ENCODE assay signal across 8 cellular contexts in the genomic region with DNA sequence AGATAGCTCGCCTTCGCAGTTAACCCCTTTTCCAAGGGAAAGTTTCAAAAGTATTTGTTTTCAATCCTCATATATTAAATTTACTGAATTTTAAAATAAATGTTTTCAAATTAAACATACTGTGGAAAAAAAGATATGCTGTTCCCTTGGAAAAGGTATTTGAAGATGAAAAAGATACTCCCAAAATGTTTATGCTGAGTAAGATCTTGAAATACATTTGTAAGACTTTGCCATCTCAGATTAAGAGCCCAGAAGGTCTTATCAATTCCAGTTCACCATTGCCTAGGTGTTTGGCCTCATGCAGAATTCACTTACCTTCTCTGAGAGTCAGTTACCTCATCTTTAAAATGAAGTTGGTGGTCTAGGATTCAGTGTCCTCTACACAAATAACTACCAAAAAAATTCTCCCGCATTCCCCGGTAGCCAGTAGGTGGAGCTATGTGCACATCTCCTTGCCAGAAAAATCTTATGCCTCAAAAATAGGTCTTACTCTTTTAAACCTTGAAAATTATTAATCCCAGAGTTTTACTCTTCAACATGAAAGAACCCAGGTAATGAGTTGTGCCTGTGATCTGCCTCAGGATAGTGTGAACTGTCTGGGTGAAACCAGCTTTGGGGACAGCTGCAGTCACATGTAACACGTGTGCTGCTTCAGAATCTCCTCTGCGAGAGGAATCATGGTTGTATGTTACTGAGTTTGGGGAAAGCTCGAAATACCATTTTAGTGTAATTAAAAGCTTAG.
DNase-seq lines count a peak whose midpoint lies in the region; ATAC-seq and TF ChIP-seq lines count a peak whose summit lies in the region.

No MANE protein-coding gene starts in this region.

- no peaks in the 10 kb centered on the region for H3K9me3 Mint-ChIP-seq in activated CD8-positive, alpha-beta T cell treated with anti-CD3 and anti-CD28 coated beads for 36 hours
- H3K9me3 Mint-ChIP-seq in nephron progenitor cell = no peaks in the 10 kb centered on the region

- in situ Hi-C loops in transverse colon (cut with MboI; ENCODE audit: low pct_ligation_motif_present in 1 of 4, low pct_unique_long_range_greater_than_20kb in 1 of 4, low sequenced_read_pairs in 3 of 4) = loop anchor here in 2 of 4 donors (10.0 to 25.0 kb wide), 2 partner anchors 275 to 312 kb away; no protein-coding TSS in a partner anchor

- H3K36me3 ChIP-seq in A673 (ENCODE audit: insufficient read depth, low read length, poor library complexity, severe bottlenecking) = peaks cover 22% of the 10 kb centered on the region
- peaks cover 0 to 41% (median 20%) of the 10 kb centered on the region in 4 donors for H3K36me3 ChIP-seq in transverse colon

- no peak for TF ChIP-seq POLR2A in transverse colon (IDR thresholded peaks at IDR 0.05)

- peaks cover 3% of the 10 kb centered on the region for H3K4me1 Mint-ChIP-seq in activated CD8-positive, alpha-beta T cell treated with anti-CD3 and anti-CD28 coated beads for 36 hours (ENCODE audit: low read depth)
- no peaks in the 10 kb centered on the region for H3K4me1 Mint-ChIP-seq in nephron progenitor cell

- POLR2A ChIA-PET in A673 (lab: Charles Lee; ENCODE audit: low non-redundant PET) = no interaction called here
- POLR2A ChIA-PET in activated CD8-positive, alpha-beta T cell treated with anti-CD3 and anti-CD28 coated beads for 36 hours (lab: Charles Lee) = no interaction called here

- intact Hi-C loops in A673 (cut with micrococcal nuclease; ENCODE audit: unreplicated experiment) (loop anchor here (1.0 to 10.0 kb wide), 4 partner anchors 38 to 353 kb away; partner anchors contain the start of gene ERCC4), transverse colon (cut with DNase I; ENCODE audit: low total_unique reads) (loop anchor here (5.0 kb wide), 1 partner anchor 278 kb away; no protein-coding TSS in a partner anchor)
- intact Hi-C loops in activated CD8-positive, alpha-beta T cell treated with anti-CD3 and anti-CD28 coated beads for 36 hours (cut with micrococcal nuclease) = loop anchor here (5.0 kb wide), 1 partner anchor 278 kb away; no protein-coding TSS in a partner anchor

- TF ChIP-seq EP300 in transverse colon (IDR thresholded peaks at IDR 0.05; ENCODE audit: low read depth) = no peak

- H3K36me3 Mint-ChIP-seq in activated CD8-positive, alpha-beta T cell treated with anti-CD3 and anti-CD28 coated beads for 36 hours (ENCODE audit: low read depth) = peaks cover 17% of the 10 kb centered on the region
- H3K36me3 Mint-ChIP-seq in nephron progenitor cell (ENCODE audit: low read depth) = peaks cover 70% of the 10 kb centered on the region

- CTCF ChIA-PET in A673 (lab: Charles Lee) = interaction anchor here (1.0 to 1.7 kb wide), 2 partner anchors 37 to 280 kb away, joined by 3 to 7 read pairs; no protein-coding TSS in a partner anchor
- CTCF ChIA-PET in activated CD8-positive, alpha-beta T cell treated with anti-CD3 and anti-CD28 coated beads for 36 hours (lab: Charles Lee) = interaction anchor here (0.6 to 2.4 kb wide), 30 partner anchors 8 to 350 kb away, joined by 3 to 16 read pairs (median 4); partner anchors contain the start of gene ERCC4

- H3K4me1 ChIP-seq in A673 (ENCODE audit: insufficient read depth, low read length, poor library complexity, severe bottlenecking) (no peaks in the 10 kb centered on the region), transverse colon (no peaks in the 10 kb centered on the region)

- no peak overlapping the region for H3K4me3 ChIP-seq in A673 (ENCODE audit: low read depth, low read length, poor library complexity, severe bottlenecking)
- H3K4me3 ChIP-seq in epithelial cell of esophagus (ENCODE audit: low read length) = no peak overlapping the region
- no peak overlapping the region for H3K4me3 ChIP-seq in transverse colon

- H3K27ac ChIP-seq in A673 (ENCODE audit: low read depth, low read length, poor library complexity, severe bottlenecking) (no peak overlapping the region), transverse colon (no peak overlapping the region)

- no peak for ATAC-seq in activated CD8-positive, alpha-beta T cell treated with anti-CD3 and anti-CD28 coated beads for 36 hours
- no peak for ATAC-seq in GM21717 (IDR thresholded peaks at IDR 0.05; ENCODE audit: unreplicated experiment)

- no peaks in the 10 kb centered on the region for H3K9me3 ChIP-seq in A673 (ENCODE audit: low read depth, low read length, poor library complexity, severe bottlenecking)
- no peaks in the 10 kb centered on the region for H3K9me3 ChIP-seq in transverse colon

- H3K27me3 ChIP-seq in A673 (replicated peaks; ENCODE audit: insufficient read depth, low read depth, low read length, poor library complexity) = no peaks in the 10 kb centered on the region
- H3K27me3 ChIP-seq in transverse colon = no peaks in the 10 kb centered on the region

- 53 to 65% methylated on average over 4 to 7 of the region's 7 CpGs for WGBS in transverse colon (ENCODE audit: low coverage in 1 of 2), 2 donors

- H3K27me3 Mint-ChIP-seq in activated CD8-positive, alpha-beta T cell treated with anti-CD3 and anti-CD28 coated beads for 36 hours = no peaks in the 10 kb centered on the region
- no peaks in the 10 kb centered on the region for H3K27me3 Mint-ChIP-seq in nephron progenitor cell (ENCODE audit: low read depth, poor library complexity)

- TF ChIP-seq CTCF in A673 (conservative IDR thresholded peaks at IDR 0.05; ENCODE audit: low read depth, low read length) (peak; percentile 93), GM12801 (IDR thresholded peaks at IDR 0.05; ENCODE audit: extremely low read depth, insufficient read length) (peak; percentile 73), epithelial cell of esophagus (IDR thresholded peaks at IDR 0.05; ENCODE audit: insufficient read depth, low read depth, low read length, missing control alignments) (peak; percentile 89), nephron progenitor cell (IDR thresholded peaks at IDR 0.05) (peak; percentile 80), transverse colon (IDR thresholded peaks at IDR 0.05) (peak; percentile 65 to 81 (median 76))
- TF ChIP-seq CTCF in activated CD8-positive, alpha-beta T cell treated with anti-CD3 and anti-CD28 coated beads for 36 hours (IDR thresholded peaks at IDR 0.05) = peak; percentile 90

- H3K4me3 Mint-ChIP-seq in activated CD8-positive, alpha-beta T cell treated with anti-CD3 and anti-CD28 coated beads for 36 hours = no peak overlapping the region
- H3K4me3 Mint-ChIP-seq in nephron progenitor cell = no peak overlapping the region

- no peak overlapping the region for H3K27ac Mint-ChIP-seq in activated CD8-positive, alpha-beta T cell treated with anti-CD3 and anti-CD28 coated beads for 36 hours
- H3K27ac Mint-ChIP-seq in nephron progenitor cell = no peak overlapping the region

- DNase-seq in A673 (ENCODE audit: low spot score) (peak; percentile 58), NCI-H2196 (lab: John Stamatoyannopoulos, UW; ENCODE audit: unreplicated experiment) (peak; percentile 28), epithelial cell of esophagus (ENCODE audit: low read depth) (peak; percentile 46), nephron progenitor cell (peak; percentile 50), transverse colon (peak; percentile 35)
- DNase-seq in activated CD8-positive, alpha-beta T cell treated with anti-CD3 and anti-CD28 coated beads for 36 hours = peak; percentile 66

- no TSS peak for BruUV-seq in A673 (replicated peaks; lab: Mats Ljungman, UMichigan)
